In genomic region chr6:19070520-19070919, GRCh38 we compare ENCODE assay signal across 13 cellular contexts.
DNase-seq lines count a peak whose midpoint lies in the region; ATAC-seq, FAIRE-seq and TF ChIP-seq lines count a peak whose summit lies in the region.
"Had no signal": no experiment of that assay in that cellular context is flagged by ENCODE, and none has a peak within 500 bp of the region (broad histone marks: within the 10 kb centered on the region; RNA-seq: fewer than 3 reads in every experiment).

No MANE protein-coding gene starts in this region.

- POLR2A ChIA-PET in H1 (lab: Charles Lee; ENCODE audit: partially characterized antibody) = no interaction called here

- H3K27ac Mint-ChIP-seq in nephron = peak overlapping the region; percentile 41 to 79 (median 76)
- H3K27ac Mint-ChIP-seq: CD8-positive, alpha-beta memory T cell; HFFc6 had no signal

- no peak overlapping the region for H3K23ac ChIP-seq in H1 (ENCODE audit: insufficient read length)

- no peak overlapping the region for H2BK5ac ChIP-seq in H1 (ENCODE audit: low read depth, low read length)

- no peak overlapping the region for H4K91ac ChIP-seq in H1 (replicated peaks; ENCODE audit: insufficient read length, low read length)

- H3K27ac ChIP-seq in H1 (ENCODE audit: low read depth, low read length) (no peak overlapping the region), esophagus squamous epithelium (no peak overlapping the region)
- H3K27ac ChIP-seq: A549, BLaER1 had no signal

- H2BK15ac ChIP-seq in H1 (ENCODE audit: low read length) = no peak overlapping the region

- no peak for TF ChIP-seq EP300 in H1 (IDR thresholded peaks at IDR 0.05; ENCODE audit: borderline replicate concordance in 1 of 2, low read depth in 2 of 2, low read length in 2 of 2)

- H3K36me3 Mint-ChIP-seq in nephron (ENCODE audit: low read depth) = no peaks in the 10 kb centered on the region
- H3K36me3 Mint-ChIP-seq: CD8-positive, alpha-beta memory T cell had no signal

- H3K79me1 ChIP-seq in H1 (ENCODE audit: low read depth, low read length) = no peaks in the 10 kb centered on the region

- H4K5ac ChIP-seq in H1 (ENCODE audit: insufficient read length, low read depth, low read length) = no peak overlapping the region

- H4K8ac ChIP-seq in H1 (ENCODE audit: extremely low read depth, insufficient read depth, low read length) = no peak overlapping the region

- intact Hi-C loops in esophagus squamous epithelium (cut with DNase I) = no loop called here

- H3K56ac ChIP-seq in H1 (replicated peaks; ENCODE audit: insufficient read length, low read depth, low read length) = no peak overlapping the region

- no peaks in the 10 kb centered on the region for H3K79me2 ChIP-seq in H1 (ENCODE audit: control insufficient read depth in 1 of 2, insufficient read depth in 2 of 2, low read length in 2 of 2)

- TF ChIP-seq POLR2A in H1 (IDR thresholded peaks at IDR 0.05; ENCODE audit: control extremely low read depth in 1 of 2, low read depth in 2 of 2, low read length in 2 of 2) = no peak
- no peak for TF ChIP-seq POLR2A in esophagus squamous epithelium (IDR thresholded peaks at IDR 0.05)

- CTCF ChIA-PET in H1 (lab: Charles Lee; ENCODE audit: partially characterized antibody) = no interaction called here

- no peak overlapping the region for H2BK120ac ChIP-seq in H1 (replicated peaks; ENCODE audit: low read depth, low read length)

- H3K27me3 ChIP-seq in H1 (replicated peaks in 1 of 4; ENCODE audit: control insufficient read depth in 3 of 4, extremely low read depth in 1 of 4, insufficient read depth in 3 of 4, low read length in 3 of 4) (no peaks in the 10 kb centered on the region), esophagus squamous epithelium (no peaks in the 10 kb centered on the region)
- H3K27me3 ChIP-seq: BLaER1 had no signal

- H2BK20ac ChIP-seq in H1 (ENCODE audit: low read length) = no peak overlapping the region

- H3K4me1 Mint-ChIP-seq in nephron = peaks cover 25% of the 10 kb centered on the region
- H3K4me1 Mint-ChIP-seq: CD8-positive, alpha-beta memory T cell had no signal

- H2BK12ac ChIP-seq in H1 (ENCODE audit: low read depth, low read length) = no peak overlapping the region

- H3K4me3 Mint-ChIP-seq in nephron = no peak overlapping the region
- H3K4me3 Mint-ChIP-seq: CD8-positive, alpha-beta memory T cell; HFFc6 had no signal

- no peak for ATAC-seq in HG03342 (IDR thresholded peaks at IDR 0.05; ENCODE audit: unreplicated experiment)
- ATAC-seq: A549 had no signal

- FAIRE-seq in H1 (lab: Jason Lieb, UNC) = no peak
- FAIRE-seq: A549 had no signal

- no peak overlapping the region for H3K4me2 ChIP-seq in H1 (ENCODE audit: insufficient read depth in 1 of 2, low read depth in 2 of 2, low read length in 2 of 2)
- H3K4me2 ChIP-seq: A549, BLaER1 had no signal

- H3K27me3 Mint-ChIP-seq in nephron (ENCODE audit: low read depth) = no peaks in the 10 kb centered on the region
- H3K27me3 Mint-ChIP-seq: CD8-positive, alpha-beta memory T cell had no signal

- H3K9ac ChIP-seq in H1 (replicated peaks in 1 of 4; ENCODE audit: extremely low read depth in 1 of 4, low read depth in 3 of 4, low read length in 3 of 4) = no peak overlapping the region
- H3K9ac ChIP-seq: BLaER1 had no signal

- 0 out of 2 replicates have a peak overlapping the region, but pooled peaks have one; percentile 21 for H2AFZ ChIP-seq in H1 (ENCODE audit: low read length)

- peak; percentile 0 for DNase-seq in AG10803 (ENCODE audit: low read depth)
- DNase-seq in DMS 273 treated with DMSO at 0.1 percent for 48 hours (lab: John Stamatoyannopoulos, UW) = peak; percentile 10
- DNase-seq in H1 (ENCODE audit: low read depth in 1 of 2, low spot score in 2 of 2) = no peak
- DNase-seq in esophagus squamous epithelium (lab: John Stamatoyannopoulos, UW) = no peak
- DNase-seq: AML-193; Caco-2; CD8-positive, alpha-beta memory T cell; HCEC 1CT; HFFc6 had no signal

- H3K4me1 ChIP-seq in H1 (replicated peaks in 1 of 4; ENCODE audit: control insufficient read depth in 3 of 4, insufficient read depth in 4 of 4, low read length in 3 of 4) = no peaks in the 10 kb centered on the region
- no peaks in the 10 kb centered on the region for H3K4me1 ChIP-seq in esophagus squamous epithelium
- H3K4me1 ChIP-seq: A549, BLaER1, Caco-2 had no signal

- no peak overlapping the region for H2AK5ac ChIP-seq in H1 (ENCODE audit: low read depth, low read length)

- no peaks in the 10 kb centered on the region for H3K23me2 ChIP-seq in H1 (ENCODE audit: low read depth, low read length)

- H3K14ac ChIP-seq in H1 (ENCODE audit: insufficient read length) = no peak overlapping the region

- H3K4me3 ChIP-seq in AG10803 (ENCODE audit: low read length) (no peak overlapping the region), H1 (ENCODE audit: extremely low read depth in 1 of 4, insufficient read depth in 2 of 4, low read depth in 3 of 4, low read length in 4 of 4) (no peak overlapping the region), esophagus squamous epithelium (no peak overlapping the region)
- H3K4me3 ChIP-seq: A549, BLaER1 had no signal

- no peak for TF ChIP-seq RAD21 in H1 (IDR thresholded peaks at IDR 0.05 in 1 of 2, conservative IDR thresholded peaks at IDR 0.05 in 1 of 2; ENCODE audit: low read depth in 2 of 2, low read length in 2 of 2)

- H3K4ac ChIP-seq in H1 (replicated peaks; ENCODE audit: insufficient read length, low read depth, low read length) = no peak overlapping the region

- H3K9me3 ChIP-seq in H1 (ENCODE audit: insufficient read depth in 2 of 2, low read depth in 1 of 2, low read length in 1 of 2) (no peaks in the 10 kb centered on the region), esophagus squamous epithelium (peaks cover 0 to 3% (median 0%) of the 10 kb centered on the region in 3 donors)
- H3K9me3 ChIP-seq: A549, BLaER1, Caco-2 had no signal

- H3K18ac ChIP-seq in H1 (ENCODE audit: extremely low read depth, low read length) = no peak overlapping the region

- H3K36me3 ChIP-seq in H1 (ENCODE audit: control insufficient read depth in 2 of 4, insufficient read depth in 4 of 4, low read length in 3 of 4) = no peaks in the 10 kb centered on the region
- H3K36me3 ChIP-seq in esophagus squamous epithelium = no peaks in the 10 kb centered on the region
- H3K36me3 ChIP-seq: BLaER1 had no signal

- TF ChIP-seq CTCF in AG10803 (conservative IDR thresholded peaks at IDR 0.05; ENCODE audit: low read length) (no peak), H1 (IDR thresholded peaks at IDR 0.05; ENCODE audit: control extremely low read depth in 1 of 3, insufficient read depth in 1 of 3, low read depth in 1 of 3, low read length in 3 of 3) (no peak), nephron (IDR thresholded peaks at IDR 0.05; ENCODE audit: unreplicated experiment in 3 of 3) (no peak), esophagus squamous epithelium (IDR thresholded peaks at IDR 0.05) (no peak)

- H4K20me1 ChIP-seq in H1 (replicated peaks in 1 of 2; ENCODE audit: control insufficient read depth in 1 of 2, insufficient read depth in 2 of 2, low read length in 2 of 2) = no peaks in the 10 kb centered on the region
- H4K20me1 ChIP-seq: BLaER1 had no signal

- H3K9me3 Mint-ChIP-seq in nephron = peaks cover 36% of the 10 kb centered on the region

TF ChIP-seq in H1, 55 proteins besides CTCF, POLR2A, EP300 and RAD21:
- TF ChIP-seq CBX5 (IDR thresholded peaks at IDR 0.05; ENCODE audit: low read depth, low read length) (no peak), BACH1 (IDR thresholded peaks at IDR 0.05; ENCODE audit: low read length) (no peak), MAFK (IDR thresholded peaks at IDR 0.05; ENCODE audit: low read depth, low read length) (no peak), RBBP5 (IDR thresholded peaks at IDR 0.05; ENCODE audit: borderline replicate concordance, low read depth, low read length) (no peak), EGR1 (IDR thresholded peaks at IDR 0.05; ENCODE audit: borderline replicate concordance, low read depth, low read length) (no peak), KDM5A (IDR thresholded peaks at IDR 0.05; ENCODE audit: low read length) (no peak), E2F6 (IDR thresholded peaks at IDR 0.05) (no peak), ASH2L (IDR thresholded peaks at IDR 0.05; ENCODE audit: low read length) (no peak), HDAC2 (IDR thresholded peaks at IDR 0.05; ENCODE audit: borderline replicate concordance in 1 of 2, low read depth in 2 of 2, low read length in 2 of 2) (no peak)

Comparison
In these comparisons a context has a peak if more than half of its experiments do, and no peak if none do; other contexts are left out.
1. DNase-seq: peak in AG10803 (single experiment) and DMS 273 treated with DMSO at 0.1 percent for 48 hours (single experiment); none in H1 (0 of 2) and esophagus squamous epithelium (single experiment).